In the genomic region with DNA sequence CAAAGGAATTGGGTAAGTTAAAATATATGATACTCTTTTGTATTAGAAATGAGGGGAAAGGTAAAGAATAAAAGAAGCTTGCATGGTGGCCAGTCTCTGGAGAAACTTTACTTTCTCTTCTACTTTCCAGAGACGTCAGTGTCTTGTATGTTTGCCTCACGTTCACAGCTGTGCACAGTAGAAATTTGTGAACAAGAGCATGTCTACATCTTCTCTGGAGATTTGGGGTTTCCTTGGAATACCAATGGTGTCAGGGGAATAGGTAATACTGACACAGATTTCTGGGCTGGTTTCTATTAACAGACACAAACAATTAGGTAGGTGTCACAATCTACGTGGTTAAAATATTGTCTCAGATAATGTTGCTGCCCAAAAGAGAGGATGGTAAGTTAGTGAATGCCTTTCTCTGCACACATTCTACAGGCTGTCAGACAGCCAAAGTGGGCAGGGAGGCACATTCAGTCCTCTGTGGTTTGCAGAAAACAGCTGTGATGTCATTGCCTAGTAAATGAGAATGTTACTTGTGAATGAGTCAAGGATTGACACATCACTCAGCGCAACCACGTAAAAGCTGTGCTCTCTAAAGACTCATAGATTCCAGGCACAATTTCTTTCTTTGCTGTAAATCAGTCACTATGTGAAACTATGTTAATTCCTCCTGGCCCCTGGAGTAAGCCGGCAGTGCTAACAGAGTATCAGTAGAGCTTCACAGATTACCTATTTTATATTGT, we compare ENCODE assay signal across 9 cellular contexts.
DNase-seq lines count a peak whose midpoint lies in the region; ATAC-seq, FAIRE-seq and TF ChIP-seq lines count a peak whose summit lies in the region.
"Had no signal": no experiment of that assay in that cellular context is flagged by ENCODE, and none has a peak within 500 bp of the region (broad histone marks: within the 10 kb centered on the region; RNA-seq: fewer than 3 reads in every experiment).

No MANE protein-coding gene starts in this region.

- no peaks in the 10 kb centered on the region for H3K4me1 ChIP-seq in right atrium auricular region
- H3K4me1 ChIP-seq in adipocyte (ENCODE audit: control insufficient read depth, insufficient read depth, low read length) = peaks cover 20% of the 10 kb centered on the region
- no peaks in the 10 kb centered on the region for H3K4me1 ChIP-seq in naive thymus-derived CD4-positive, alpha-beta T cell (ENCODE audit: control insufficient read depth in 2 of 2, insufficient read depth in 2 of 2, low read length in 2 of 2)

- no peak for DNase-seq in Right ventricle myocardium inferior (ENCODE audit: missing footprints)
- DNase-seq in right atrium auricular region (ENCODE audit: low spot score) = no peak
- DNase-seq in adipocyte (ENCODE audit: low read depth) = peak; percentile 96
- peak in 3 of 9 donors; percentile 8 to 49 (median 12) for DNase-seq in naive thymus-derived CD4-positive, alpha-beta T cell
- DNase-seq in urothelium cell line (ENCODE audit: low spot score) = peak; percentile 17
- DNase-seq: NCI-H524 had no signal

- no peak overlapping the region for H3K27ac ChIP-seq in right atrium auricular region
- no peak overlapping the region for H3K27ac ChIP-seq in naive thymus-derived CD4-positive, alpha-beta T cell (ENCODE audit: low read depth, low read length)

- intact Hi-C loops in Right ventricle myocardium inferior (cut with DNase I) = no loop called here
- intact Hi-C loops in naive thymus-derived CD4-positive, alpha-beta T cell (cut with micrococcal nuclease) = no loop called here

- no peaks in the 10 kb centered on the region for H3K36me3 Mint-ChIP-seq in naive thymus-derived CD4-positive, alpha-beta T cell

- CTCF ChIA-PET in naive thymus-derived CD4-positive, alpha-beta T cell (lab: Charles Lee) = no interaction called here

- no peaks in the 10 kb centered on the region for H3K9me3 Mint-ChIP-seq in naive thymus-derived CD4-positive, alpha-beta T cell

- peaks cover 0 to 16% (median 0%) of the 10 kb centered on the region in 7 donors for H3K4me1 Mint-ChIP-seq in naive thymus-derived CD4-positive, alpha-beta T cell

- H3K9ac ChIP-seq in adipocyte (ENCODE audit: low read length) = peak overlapping the region; percentile 19

- peak overlapping the region in 1 of 10 donors; percentile 57 for H3K4me3 Mint-ChIP-seq in naive thymus-derived CD4-positive, alpha-beta T cell

- H3K27me3 ChIP-seq in right atrium auricular region (peaks cover 0 to 4% of the 10 kb centered on the region in 2 donors), adipocyte (replicated peaks; ENCODE audit: control insufficient read depth, insufficient read depth, low read length) (no peaks in the 10 kb centered on the region)
- no peaks in the 10 kb centered on the region for H3K27me3 ChIP-seq in naive thymus-derived CD4-positive, alpha-beta T cell (ENCODE audit: control insufficient read depth in 2 of 2, insufficient read depth in 2 of 2, low read length in 2 of 2)

- peak; percentile 77 for ATAC-seq in Right ventricle myocardium inferior
- ATAC-seq in naive thymus-derived CD4-positive, alpha-beta T cell = peak; percentile 52
- no peak for ATAC-seq in HG03108 (IDR thresholded peaks at IDR 0.05; ENCODE audit: unreplicated experiment)
- ATAC-seq in GM21737 (IDR thresholded peaks at IDR 0.05; ENCODE audit: unreplicated experiment) = no peak
- ATAC-seq in HG03175 (IDR thresholded peaks at IDR 0.05; ENCODE audit: unreplicated experiment) = no peak

- H3K9me3 ChIP-seq in right atrium auricular region (no peaks in the 10 kb centered on the region), adipocyte (ENCODE audit: control insufficient read depth, low read length) (no peaks in the 10 kb centered on the region)
- H3K9me3 ChIP-seq in naive thymus-derived CD4-positive, alpha-beta T cell (ENCODE audit: control insufficient read depth in 2 of 3, low read length in 3 of 3) = no peaks in the 10 kb centered on the region

- no peak for TF ChIP-seq CTCF in right atrium auricular region (IDR thresholded peaks at IDR 0.05)

- POLR2A ChIA-PET in naive thymus-derived CD4-positive, alpha-beta T cell (lab: Charles Lee) = no interaction called here

- no peaks in the 10 kb centered on the region for H3K27me3 Mint-ChIP-seq in naive thymus-derived CD4-positive, alpha-beta T cell

- no peak overlapping the region for H3K4me3 ChIP-seq in right atrium auricular region
- H3K4me3 ChIP-seq in adipocyte (ENCODE audit: low read length) = peak overlapping the region; percentile 35
- H3K4me3 ChIP-seq in naive thymus-derived CD4-positive, alpha-beta T cell (ENCODE audit: low read length) = no peak overlapping the region

- H3K27ac Mint-ChIP-seq in naive thymus-derived CD4-positive, alpha-beta T cell = peak overlapping the region in 2 of 9 donors; percentile 34 to 44

- FAIRE-seq in urothelium cell line (lab: Jason Lieb, UNC) = no peak

- H3K36me3 ChIP-seq in right atrium auricular region (no peaks in the 10 kb centered on the region), adipocyte (ENCODE audit: control insufficient read depth, insufficient read depth, low read length, severe bottlenecking) (no peaks in the 10 kb centered on the region)
- no peaks in the 10 kb centered on the region for H3K36me3 ChIP-seq in naive thymus-derived CD4-positive, alpha-beta T cell (ENCODE audit: control insufficient read depth in 2 of 3, insufficient read depth in 3 of 3, low read length in 3 of 3)

Comparison
In these comparisons a context has a peak if more than half of its experiments do, and no peak if none do; other contexts are left out.
1. ATAC-seq: peak in Right ventricle myocardium inferior (single experiment) and naive thymus-derived CD4-positive, alpha-beta T cell (single experiment); none in HG03108 (single experiment), GM21737 (single experiment) and HG03175 (single experiment).
2. DNase-seq: peak in adipocyte (single experiment) and urothelium cell line (single experiment); none in Right ventricle myocardium inferior (single experiment) and right atrium auricular region (single experiment).